Comparison of ENCODE assay signal across 1 cellular context in genomic region chr16:85302018-85302847, GRCh38.
A peak's percentile ranks its signal among the peaks of the same experiment; 100 is the strongest.
TF ChIP-seq lines count a peak whose summit lies in the region.

No MANE protein-coding gene starts in this region.

TF ChIP-seq in K562, 482 proteins besides CTCF, POLR2A, EP300 and RAD21 (continued from another document and continues in another):
- TF ChIP-seq, protein P1, sequence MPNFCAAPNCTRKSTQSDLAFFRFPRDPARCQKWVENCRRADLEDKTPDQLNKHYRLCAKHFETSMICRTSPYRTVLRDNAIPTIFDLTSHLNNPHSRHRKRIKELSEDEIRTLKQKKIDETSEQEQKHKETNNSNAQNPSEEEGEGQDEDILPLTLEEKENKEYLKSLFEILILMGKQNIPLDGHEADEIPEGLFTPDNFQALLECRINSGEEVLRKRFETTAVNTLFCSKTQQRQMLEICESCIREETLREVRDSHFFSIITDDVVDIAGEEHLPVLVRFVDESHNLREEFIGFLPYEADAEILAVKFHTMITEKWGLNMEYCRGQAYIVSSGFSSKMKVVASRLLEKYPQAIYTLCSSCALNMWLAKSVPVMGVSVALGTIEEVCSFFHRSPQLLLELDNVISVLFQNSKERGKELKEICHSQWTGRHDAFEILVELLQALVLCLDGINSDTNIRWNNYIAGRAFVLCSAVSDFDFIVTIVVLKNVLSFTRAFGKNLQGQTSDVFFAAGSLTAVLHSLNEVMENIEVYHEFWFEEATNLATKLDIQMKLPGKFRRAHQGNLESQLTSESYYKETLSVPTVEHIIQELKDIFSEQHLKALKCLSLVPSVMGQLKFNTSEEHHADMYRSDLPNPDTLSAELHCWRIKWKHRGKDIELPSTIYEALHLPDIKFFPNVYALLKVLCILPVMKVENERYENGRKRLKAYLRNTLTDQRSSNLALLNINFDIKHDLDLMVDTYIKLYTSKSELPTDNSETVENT (CRISPR knock-in tag; IDR thresholded peaks at IDR 0.05): no peak
- TF ChIP-seq ZNF699 (CRISPR knock-in tag; IDR thresholded peaks at IDR 0.05; ENCODE audit: insufficient replicate concordance) (no peak), ATF6 (CRISPR knock-in tag; IDR thresholded peaks at IDR 0.05) (no peak), ZNF41 (CRISPR knock-in tag; conservative IDR thresholded peaks at IDR 0.05) (no peak), ADNP (tag; IDR thresholded peaks at IDR 0.05) (no peak), TAL1 (IDR thresholded peaks at IDR 0.05) (peak; percentile 47; the same call in 1 of the 2 replicates), ZNF717 (CRISPR knock-in tag; IDR thresholded peaks at IDR 0.05) (no peak), BRCA1 (IDR thresholded peaks at IDR 0.05) (no peak), BRCA1 (CRISPR knock-in tag; IDR thresholded peaks at IDR 0.05) (no peak), MTA1 (IDR thresholded peaks at IDR 0.05; ENCODE audit: borderline replicate concordance) (peak; percentile 66; the same call in 1 of the 2 replicates), ZNF354B (CRISPR knock-in tag; IDR thresholded peaks at IDR 0.05) (no peak), ATF4 (CRISPR knock-in tag; IDR thresholded peaks at IDR 0.05) (no peak), HMGN3 (IDR thresholded peaks at IDR 0.05; ENCODE audit: borderline replicate concordance, extremely low read depth, insufficient read length, low read depth, low read length) (peak; percentile 37), PCBP1 (IDR thresholded peaks at IDR 0.05; ENCODE audit: low read depth, low read length, poor library complexity, severe bottlenecking) (no peak), ZBTB34 (CRISPR knock-in tag; IDR thresholded peaks at IDR 0.05) (no peak), RBM25 (IDR thresholded peaks at IDR 0.05; ENCODE audit: low read depth, low read length, severe bottlenecking) (no peak), ZC3H4 (CRISPR knock-in tag; IDR thresholded peaks at IDR 0.05; ENCODE audit: borderline replicate concordance) (no peak), EHMT2 (IDR thresholded peaks at IDR 0.05) (no peak), SIX5 (IDR thresholded peaks at IDR 0.05; ENCODE audit: borderline replicate concordance in 1 of 2, insufficient read depth in 1 of 2, low read depth in 1 of 2, low read length in 2 of 2) (no peak), KDM2B (CRISPR knock-in tag; IDR thresholded peaks at IDR 0.05) (peak; percentile 17; the same call in 1 of the 2 replicates), SMAD4 (CRISPR knock-in tag; conservative IDR thresholded peaks at IDR 0.05) (peak; percentile 84), TCFL5 (CRISPR knock-in tag; conservative IDR thresholded peaks at IDR 0.05) (no peak), CBFB (CRISPR knock-in tag; IDR thresholded peaks at IDR 0.05) (no peak; the same call in 1 of the 2 replicates), RB1 (IDR thresholded peaks at IDR 0.05; ENCODE audit: low read depth) (no peak), ERF (CRISPR knock-in tag; IDR thresholded peaks at IDR 0.05) (no peak), MYC (IDR thresholded peaks at IDR 0.05; ENCODE audit: low read depth, low read length) (peak; percentile 63; the same call in 1 of the 2 replicates), MYC (CRISPR knock-in tag; IDR thresholded peaks at IDR 0.05; ENCODE audit: borderline replicate concordance, low read depth) (no peak), RFX5 (IDR thresholded peaks at IDR 0.05; ENCODE audit: low read depth, low read length) (no peak), SPI1 (IDR thresholded peaks at IDR 0.05; ENCODE audit: borderline replicate concordance, low read depth, low read length) (no peak), GATAD2B (IDR thresholded peaks at IDR 0.05; ENCODE audit: borderline replicate concordance) (no peak; the same call in 1 of the 2 replicates), ZNF384 (IDR thresholded peaks at IDR 0.05; ENCODE audit: low read depth, low read length) (no peak), RUNX1 (IDR thresholded peaks at IDR 0.05; ENCODE audit: low read depth) (0 out of 2 replicates have a peak, but pooled peaks have one; percentile 49), ELF4 (CRISPR knock-in tag; IDR thresholded peaks at IDR 0.05) (0 out of 2 replicates have a peak, but pooled peaks have one; percentile 18), KLF16 (IDR thresholded peaks at IDR 0.05) (peak; percentile 65; the same call in 1 of the 2 replicates), POLR2AphosphoS2 (IDR thresholded peaks at IDR 0.05; ENCODE audit: low read length) (no peak), TBL1XR1 (IDR thresholded peaks at IDR 0.05; ENCODE audit: low read length in 2 of 2) (peak in 1 of 2 experiments; percentile 72; a peak in 2 of 4 replicates), PHF21A (IDR thresholded peaks at IDR 0.05; ENCODE audit: borderline replicate concordance, low read depth) (0 out of 2 replicates have a peak, but pooled peaks have one; percentile 38), CREB3 (tag; conservative IDR thresholded peaks at IDR 0.05; ENCODE audit: low read depth) (no peak), IFI16 (CRISPR knock-in tag; IDR thresholded peaks at IDR 0.05) (no peak)
- TF ChIP-seq, protein P2, sequence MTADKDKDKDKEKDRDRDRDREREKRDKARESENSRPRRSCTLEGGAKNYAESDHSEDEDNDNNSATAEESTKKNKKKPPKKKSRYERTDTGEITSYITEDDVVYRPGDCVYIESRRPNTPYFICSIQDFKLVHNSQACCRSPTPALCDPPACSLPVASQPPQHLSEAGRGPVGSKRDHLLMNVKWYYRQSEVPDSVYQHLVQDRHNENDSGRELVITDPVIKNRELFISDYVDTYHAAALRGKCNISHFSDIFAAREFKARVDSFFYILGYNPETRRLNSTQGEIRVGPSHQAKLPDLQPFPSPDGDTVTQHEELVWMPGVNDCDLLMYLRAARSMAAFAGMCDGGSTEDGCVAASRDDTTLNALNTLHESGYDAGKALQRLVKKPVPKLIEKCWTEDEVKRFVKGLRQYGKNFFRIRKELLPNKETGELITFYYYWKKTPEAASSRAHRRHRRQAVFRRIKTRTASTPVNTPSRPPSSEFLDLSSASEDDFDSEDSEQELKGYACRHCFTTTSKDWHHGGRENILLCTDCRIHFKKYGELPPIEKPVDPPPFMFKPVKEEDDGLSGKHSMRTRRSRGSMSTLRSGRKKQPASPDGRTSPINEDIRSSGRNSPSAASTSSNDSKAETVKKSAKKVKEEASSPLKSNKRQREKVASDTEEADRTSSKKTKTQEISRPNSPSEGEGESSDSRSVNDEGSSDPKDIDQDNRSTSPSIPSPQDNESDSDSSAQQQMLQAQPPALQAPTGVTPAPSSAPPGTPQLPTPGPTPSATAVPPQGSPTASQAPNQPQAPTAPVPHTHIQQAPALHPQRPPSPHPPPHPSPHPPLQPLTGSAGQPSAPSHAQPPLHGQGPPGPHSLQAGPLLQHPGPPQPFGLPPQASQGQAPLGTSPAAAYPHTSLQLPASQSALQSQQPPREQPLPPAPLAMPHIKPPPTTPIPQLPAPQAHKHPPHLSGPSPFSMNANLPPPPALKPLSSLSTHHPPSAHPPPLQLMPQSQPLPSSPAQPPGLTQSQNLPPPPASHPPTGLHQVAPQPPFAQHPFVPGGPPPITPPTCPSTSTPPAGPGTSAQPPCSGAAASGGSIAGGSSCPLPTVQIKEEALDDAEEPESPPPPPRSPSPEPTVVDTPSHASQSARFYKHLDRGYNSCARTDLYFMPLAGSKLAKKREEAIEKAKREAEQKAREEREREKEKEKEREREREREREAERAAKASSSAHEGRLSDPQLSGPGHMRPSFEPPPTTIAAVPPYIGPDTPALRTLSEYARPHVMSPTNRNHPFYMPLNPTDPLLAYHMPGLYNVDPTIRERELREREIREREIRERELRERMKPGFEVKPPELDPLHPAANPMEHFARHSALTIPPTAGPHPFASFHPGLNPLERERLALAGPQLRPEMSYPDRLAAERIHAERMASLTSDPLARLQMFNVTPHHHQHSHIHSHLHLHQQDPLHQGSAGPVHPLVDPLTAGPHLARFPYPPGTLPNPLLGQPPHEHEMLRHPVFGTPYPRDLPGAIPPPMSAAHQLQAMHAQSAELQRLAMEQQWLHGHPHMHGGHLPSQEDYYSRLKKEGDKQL (CRISPR knock-in tag; IDR thresholded peaks at IDR 0.05; ENCODE audit: borderline replicate concordance): no peak
- TF ChIP-seq, protein P3, sequence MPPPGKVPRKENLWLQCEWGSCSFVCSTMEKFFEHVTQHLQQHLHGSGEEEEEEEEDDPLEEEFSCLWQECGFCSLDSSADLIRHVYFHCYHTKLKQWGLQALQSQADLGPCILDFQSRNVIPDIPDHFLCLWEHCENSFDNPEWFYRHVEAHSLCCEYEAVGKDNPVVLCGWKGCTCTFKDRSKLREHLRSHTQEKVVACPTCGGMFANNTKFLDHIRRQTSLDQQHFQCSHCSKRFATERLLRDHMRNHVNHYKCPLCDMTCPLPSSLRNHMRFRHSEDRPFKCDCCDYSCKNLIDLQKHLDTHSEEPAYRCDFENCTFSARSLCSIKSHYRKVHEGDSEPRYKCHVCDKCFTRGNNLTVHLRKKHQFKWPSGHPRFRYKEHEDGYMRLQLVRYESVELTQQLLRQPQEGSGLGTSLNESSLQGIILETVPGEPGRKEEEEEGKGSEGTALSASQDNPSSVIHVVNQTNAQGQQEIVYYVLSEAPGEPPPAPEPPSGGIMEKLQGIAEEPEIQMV (tag; conservative IDR thresholded peaks at IDR 0.05; ENCODE audit: low read depth): no peak
- TF ChIP-seq, protein P4, sequence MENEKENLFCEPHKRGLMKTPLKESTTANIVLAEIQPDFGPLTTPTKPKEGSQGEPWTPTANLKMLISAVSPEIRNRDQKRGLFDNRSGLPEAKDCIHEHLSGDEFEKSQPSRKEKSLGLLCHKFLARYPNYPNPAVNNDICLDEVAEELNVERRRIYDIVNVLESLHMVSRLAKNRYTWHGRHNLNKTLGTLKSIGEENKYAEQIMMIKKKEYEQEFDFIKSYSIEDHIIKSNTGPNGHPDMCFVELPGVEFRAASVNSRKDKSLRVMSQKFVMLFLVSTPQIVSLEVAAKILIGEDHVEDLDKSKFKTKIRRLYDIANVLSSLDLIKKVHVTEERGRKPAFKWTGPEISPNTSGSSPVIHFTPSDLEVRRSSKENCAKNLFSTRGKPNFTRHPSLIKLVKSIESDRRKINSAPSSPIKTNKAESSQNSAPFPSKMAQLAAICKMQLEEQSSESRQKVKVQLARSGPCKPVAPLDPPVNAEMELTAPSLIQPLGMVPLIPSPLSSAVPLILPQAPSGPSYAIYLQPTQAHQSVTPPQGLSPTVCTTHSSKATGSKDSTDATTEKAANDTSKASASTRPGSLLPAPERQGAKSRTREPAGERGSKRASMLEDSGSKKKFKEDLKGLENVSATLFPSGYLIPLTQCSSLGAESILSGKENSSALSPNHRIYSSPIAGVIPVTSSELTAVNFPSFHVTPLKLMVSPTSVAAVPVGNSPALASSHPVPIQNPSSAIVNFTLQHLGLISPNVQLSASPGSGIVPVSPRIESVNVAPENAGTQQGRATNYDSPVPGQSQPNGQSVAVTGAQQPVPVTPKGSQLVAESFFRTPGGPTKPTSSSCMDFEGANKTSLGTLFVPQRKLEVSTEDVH (IDR thresholded peaks at IDR 0.05; ENCODE audit: low read depth, partially characterized antibody): peak; percentile 42
